2 cellular contexts compared by ENCODE assay signal in genomic region chr20:18322551-18322950, GRCh38.
TF ChIP-seq lines count a peak whose summit lies in the region.

No MANE protein-coding gene starts in this region.

TF ChIP-seq in HepG2, 621 proteins besides CTCF, POLR2A, EP300 and RAD21:
- 0 out of 2 replicates have a peak, but pooled peaks have one; percentile 14 for TF ChIP-seq ONECUT2 (CRISPR knock-in tag; IDR thresholded peaks at IDR 0.05)
- TF ChIP-seq GPN1 (CRISPR knock-in tag; IDR thresholded peaks at IDR 0.05; ENCODE audit: borderline replicate concordance): no peak
- TF ChIP-seq HNF4A (CRISPR knock-in tag; IDR thresholded peaks at IDR 0.05): no peak
- 0 out of 2 replicates have a peak, but pooled peaks have one; percentile 45 for TF ChIP-seq MED13 (CRISPR knock-in tag; IDR thresholded peaks at IDR 0.05)
- peak; percentile 36; the same call in 1 of the 2 replicates for TF ChIP-seq ZMYM4 (CRISPR knock-in tag; IDR thresholded peaks at IDR 0.05)
- 0 out of 2 replicates have a peak, but pooled peaks have one; percentile 16 for TF ChIP-seq NFYB (CRISPR knock-in tag; IDR thresholded peaks at IDR 0.05)
- TF ChIP-seq ZSCAN9 (CRISPR knock-in tag; IDR thresholded peaks at IDR 0.05; ENCODE audit: borderline replicate concordance): no peak
- no peak for TF ChIP-seq HOXA7 (CRISPR knock-in tag; IDR thresholded peaks at IDR 0.05)

TF ChIP-seq in GM12878, 131 proteins besides CTCF, POLR2A, EP300 and RAD21:
- TF ChIP-seq NR2C1 (IDR thresholded peaks at IDR 0.05) (no peak), RFX5 (IDR thresholded peaks at IDR 0.05; ENCODE audit: low read depth, low read length) (no peak), SRF (IDR thresholded peaks at IDR 0.05; ENCODE audit: low read depth in 2 of 2, low read length in 2 of 2) (no peak), HSF1 (IDR thresholded peaks at IDR 0.05; ENCODE audit: low read depth, low read length) (no peak), MEF2B (IDR thresholded peaks at IDR 0.05; ENCODE audit: partially characterized antibody, poor library complexity, severe bottlenecking) (no peak), SPI1 (IDR thresholded peaks at IDR 0.05; ENCODE audit: borderline replicate concordance, insufficient read depth, low read depth, low read length) (no peak), MEF2A (IDR thresholded peaks at IDR 0.05; ENCODE audit: insufficient read depth, low read depth, low read length) (no peak), SUZ12 (IDR thresholded peaks at IDR 0.05; ENCODE audit: unreplicated experiment) (no peak), KDM1A (IDR thresholded peaks at IDR 0.05; ENCODE audit: borderline replicate concordance) (no peak), ZBTB40 (IDR thresholded peaks at IDR 0.05; ENCODE audit: borderline replicate concordance) (no peak), NFYA (IDR thresholded peaks at IDR 0.05; ENCODE audit: borderline replicate concordance, low read depth, low read length) (no peak), BMI1 (IDR thresholded peaks at IDR 0.05; ENCODE audit: borderline replicate concordance) (no peak), JUND (IDR thresholded peaks at IDR 0.05; ENCODE audit: low read depth, low read length) (no peak), CREB1 (IDR thresholded peaks at IDR 0.05; ENCODE audit: low read depth) (no peak), CEBPB (IDR thresholded peaks at IDR 0.05; ENCODE audit: borderline replicate concordance in 1 of 2, low read depth in 2 of 2, low read length in 2 of 2) (no peak), NFIC (IDR thresholded peaks at IDR 0.05; ENCODE audit: low read depth, low read length) (no peak), ZNF274 (IDR thresholded peaks at IDR 0.05; ENCODE audit: insufficient read depth, insufficient read length) (no peak), POU2F2 (IDR thresholded peaks at IDR 0.05; ENCODE audit: borderline replicate concordance, low read depth, low read length) (no peak), SP1 (IDR thresholded peaks at IDR 0.05; ENCODE audit: low read depth, low read length) (no peak), SMARCA5 (IDR thresholded peaks at IDR 0.05) (no peak)
